ENCODE assay signal across 11 cellular contexts in the genomic region with DNA sequence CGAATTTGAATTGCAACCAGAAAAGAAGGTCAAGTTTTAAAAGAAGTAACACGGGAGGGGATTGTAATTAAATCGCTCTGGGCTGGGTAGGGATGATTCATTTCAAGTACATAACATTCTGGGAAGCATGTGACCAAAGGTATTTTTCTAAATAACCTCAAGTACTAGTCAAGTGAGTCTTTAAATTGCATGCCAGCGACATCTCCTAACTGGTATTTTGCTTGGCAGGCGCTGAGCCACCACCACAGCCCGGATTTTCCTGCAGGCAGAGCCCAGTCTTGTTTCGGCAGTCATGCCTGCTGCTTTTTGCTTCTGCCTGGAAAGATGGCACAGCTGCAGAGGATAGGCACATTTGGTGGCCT. TPM values are rescaled to one million over a fixed set of nuclear protein-coding genes. Genes with fewer than 3 reads are reported as not detected.
A peak's percentile ranks its signal among the peaks of the same experiment; 100 is the strongest.
DNase-seq lines count a peak whose midpoint lies in the region; ATAC-seq, FAIRE-seq and TF ChIP-seq lines count a peak whose summit lies in the region.
"Had no signal": no experiment of that assay in that cellular context is flagged by ENCODE, and none has a peak within 500 bp of the region (broad histone marks: within the 10 kb centered on the region; RNA-seq: fewer than 3 reads in every experiment).

No MANE protein-coding gene starts in this region.

- DNase-seq in EH (ENCODE audit: low read depth) (peak; percentile 95), RPMI7951 (ENCODE audit: low read depth) (peak; percentile 95), fibroblast of gingiva (ENCODE audit: low read depth) (peak; percentile 92), posterior cingulate gyrus (peak in 8 of 10 donors; percentile 35 to 93 (median 60)), spleen (no peak), NCI-H146 (lab: John Stamatoyannopoulos, UW) (no peak), frontal cortex (ENCODE audit: low spot score in 2 of 2) (no peak)
- DNase-seq: NCI-H1436 had no signal

- ATAC-seq in GM18870 (IDR thresholded peaks at IDR 0.05; ENCODE audit: unreplicated experiment), result no peak

- H3K27me3 ChIP-seq in spleen (replicated peaks in 1 of 7), result no peaks in the 10 kb centered on the region
- H3K27me3 ChIP-seq: vagina had no signal

- no peak for FAIRE-seq in frontal cortex (lab: Jason Lieb, UNC)

- 75 to 89% (median 86%) methylated on average over 7 of the region's 7 CpGs for whole genome bisulfite sequencing in spleen, 5 donors

- no peaks in the 10 kb centered on the region for H3K9me3 ChIP-seq in spleen
- H3K9me3 ChIP-seq: HAP-1, vagina had no signal

- no peak for TF ChIP-seq CTCF in spleen (IDR thresholded peaks at IDR 0.05 in 8 of 11, conservative IDR thresholded peaks at IDR 0.05 in 3 of 11)

- H3K36me3 ChIP-seq in spleen, result no peaks in the 10 kb centered on the region
- H3K36me3 ChIP-seq: HAP-1, vagina had no signal

- no peak overlapping the region for H3K4me3 ChIP-seq in spleen
- H3K4me3 ChIP-seq: HAP-1, vagina had no signal

- no peak for TF ChIP-seq POLR2A in spleen (IDR thresholded peaks at IDR 0.05)

- no peak overlapping the region for H3K27ac ChIP-seq in spleen
- H3K27ac ChIP-seq: vagina had no signal

- H3K4me1 ChIP-seq in spleen, result peaks cover 0 to 12% (median 0%) of the 10 kb centered on the region in 6 donors
- H3K4me1 ChIP-seq: HAP-1 had no signal

- intact Hi-C loops in posterior cingulate gyrus (cut with DNase I), result no loop called here
- intact Hi-C loops in spleen (cut with DNase I; ENCODE audit: low total_unique reads), result no loop called here

RNA-seq across cellular contexts. Expression of a gene that starts 33.7 kb away (rescaled TPM):
- total RNA-seq in RPMI7951 (2014; rRNA removed; shearing (Covaris generic)), result 64.1 and 93.5 TPM in 2 replicates
- total RNA-seq in spleen (10 to 100 TPM in 4 of 7 donors, 1 to 10 TPM in 3; 7.5 to 24.1 (median 10.6) TPM), frontal cortex (6.5 TPM)
- 1 to 10 TPM; 2.4 to 3.7 (median 2.8) TPM for polyA plus RNA-seq in spleen

Comparison
In these comparisons a context has a peak if more than half of its experiments do, and no peak if none do; other contexts are left out.
1. DNase-seq: peak in EH (single experiment), RPMI7951 (single experiment), fibroblast of gingiva (single experiment) and posterior cingulate gyrus (8 of 10); none in spleen (single experiment), NCI-H146 (single experiment) and frontal cortex (0 of 2).